In the genomic region with DNA sequence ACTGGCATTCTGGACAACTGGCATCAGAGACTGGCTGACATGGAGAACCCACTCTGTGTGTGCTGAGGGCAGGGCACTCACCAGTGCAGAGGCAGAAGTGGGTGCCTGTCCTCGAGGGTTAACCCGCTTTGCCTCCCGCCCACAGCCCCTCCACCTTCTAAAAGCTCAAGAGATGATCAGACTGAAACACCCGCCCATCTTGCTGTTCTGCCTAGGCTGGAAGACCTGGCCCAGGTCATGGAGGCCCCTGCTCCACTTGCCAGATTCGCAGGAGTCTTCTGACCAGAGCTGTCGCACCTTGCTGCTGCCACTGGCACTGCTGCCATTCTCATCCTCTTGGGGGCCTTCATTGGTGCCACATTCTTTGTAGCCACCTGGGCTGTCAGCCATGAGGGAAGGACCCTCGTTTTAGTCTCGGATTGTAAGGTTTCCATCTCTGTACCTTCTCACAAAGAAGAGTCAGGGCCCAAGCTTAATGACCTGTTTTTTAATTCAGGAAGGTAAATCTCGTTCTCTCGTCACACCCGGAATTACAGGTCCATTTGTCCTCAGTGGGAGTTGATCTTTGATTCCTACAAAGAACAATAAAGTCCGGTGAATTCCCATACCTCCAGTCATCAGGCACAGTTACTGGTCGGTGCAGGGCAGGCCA, we compare ENCODE assay signal across 9 cellular contexts. TPM values are rescaled to one million over a fixed set of nuclear protein-coding genes. Genes with fewer than 3 reads are reported as not detected.
DNase-seq lines count a peak whose midpoint lies in the region; ATAC-seq and TF ChIP-seq lines count a peak whose summit lies in the region.
"Had no signal": no experiment of that assay in that cellular context is flagged by ENCODE, and none has a peak within 500 bp of the region (broad histone marks: within the 10 kb centered on the region; RNA-seq: fewer than 3 reads in every experiment).

No MANE protein-coding gene starts in this region.

- H3K36me3 Mint-ChIP-seq in CD4-positive, CD25-positive, alpha-beta regulatory T cell, result peaks cover 33% of the 10 kb centered on the region

- H3K4me3 Mint-ChIP-seq in CD4-positive, CD25-positive, alpha-beta regulatory T cell, result peak overlapping the region; percentile 86 to 95 (median 89)

- H2AFZ ChIP-seq in KMS-11 (ENCODE audit: low read depth) (no peak overlapping the region), osteoblast (ENCODE audit: low read length) (no peak overlapping the region)

- H3K4me1 ChIP-seq in CD4-positive, CD25-positive, alpha-beta regulatory T cell (ENCODE audit: control insufficient read depth, insufficient read depth, low read length, poor library complexity, severe bottlenecking), result peaks cover 25% of the 10 kb centered on the region
- H3K4me1 ChIP-seq in KMS-11 (ENCODE audit: low read depth, poor library complexity, severe bottlenecking) (peaks cover 35% of the 10 kb centered on the region), colonic mucosa (peaks cover 6% of the 10 kb centered on the region), osteoblast (ENCODE audit: insufficient read depth, low read length) (peaks cover 24% of the 10 kb centered on the region)

- H3K4me1 Mint-ChIP-seq in CD4-positive, CD25-positive, alpha-beta regulatory T cell, result peaks cover 26 to 56% (median 39%) of the 10 kb centered on the region in 4 donors

- peak overlapping the region; percentile 65 for H3K4me2 ChIP-seq in KMS-11
- peak overlapping the region; percentile 88 for H3K4me2 ChIP-seq in osteoblast (ENCODE audit: insufficient read depth, low read length)

- in situ Hi-C loops in G401 (cut with HindIII; ENCODE audit: low sequenced_read_pairs), result no loop called here

- intact Hi-C loops in colonic mucosa (cut with DNase I), result no loop called here

- peak overlapping the region; percentile 94 for H3K27ac ChIP-seq in CD4-positive, CD25-positive, alpha-beta regulatory T cell (ENCODE audit: insufficient read depth, low read length, poor library complexity, severe bottlenecking)
- H3K27ac ChIP-seq in KMS-11 (peak overlapping the region; percentile 84), colonic mucosa (no peak overlapping the region), osteoblast (ENCODE audit: low read depth, low read length) (peak overlapping the region; percentile 89)

- peak overlapping the region; percentile 89 to 97 (median 97) for H3K27ac Mint-ChIP-seq in CD4-positive, CD25-positive, alpha-beta regulatory T cell

- H3K9me3 ChIP-seq in CD4-positive, CD25-positive, alpha-beta regulatory T cell (ENCODE audit: control insufficient read depth in 2 of 2, low read length in 2 of 2), result no peaks in the 10 kb centered on the region
- no peaks in the 10 kb centered on the region for H3K9me3 ChIP-seq in colonic mucosa
- H3K9me3 ChIP-seq in osteoblast (ENCODE audit: low read depth, low read length), result no peaks in the 10 kb centered on the region

- H3K9ac ChIP-seq in KMS-11 (peak overlapping the region; percentile 90; the same call in 1 of the 2 replicates), colonic mucosa (ENCODE audit: low read depth in 2 of 2, low read length in 2 of 2) (peak overlapping the region; percentile 16 to 93)

- H3K79me2 ChIP-seq in KMS-11 (ENCODE audit: insufficient read depth, low read depth), result peaks cover 30% of the 10 kb centered on the region
- H3K79me2 ChIP-seq in osteoblast (ENCODE audit: insufficient read depth, low read length), result peaks cover 28% of the 10 kb centered on the region

- H4K20me1 ChIP-seq in KMS-11 (ENCODE audit: insufficient read depth), result no peaks in the 10 kb centered on the region
- H4K20me1 ChIP-seq in osteoblast (ENCODE audit: insufficient read depth, low read length), result peaks cover 16% of the 10 kb centered on the region

- DNase-seq in CD4-positive, CD25-positive, alpha-beta regulatory T cell, result no peak
- DNase-seq in colonic mucosa (no peak), osteoblast (ENCODE audit: insufficient read length, low spot score, missing footprints) (no peak), G401 (ENCODE audit: low spot score) (no peak), OCI-M1 (lab: John Stamatoyannopoulos, UW) (no peak), putamen (ENCODE audit: low spot score) (no peak)
- DNase-seq in effector CD4-positive, alpha-beta T cell, result no peak
- DNase-seq: NCI-H2029 treated with DMSO at 0.1 percent for 48 hours had no signal

- H3K9me3 Mint-ChIP-seq in CD4-positive, CD25-positive, alpha-beta regulatory T cell, result no peaks in the 10 kb centered on the region

- H3K27me3 Mint-ChIP-seq in CD4-positive, CD25-positive, alpha-beta regulatory T cell, result no peaks in the 10 kb centered on the region

- H3K4me3 ChIP-seq in CD4-positive, CD25-positive, alpha-beta regulatory T cell (ENCODE audit: low read depth, low read length), result peak overlapping the region; percentile 70
- H3K4me3 ChIP-seq in KMS-11 (IDR thresholded peaks at IDR 0.05; ENCODE audit: insufficient read depth, low read depth, low read length), result no peak overlapping the region
- no peak overlapping the region for H3K4me3 ChIP-seq in colonic mucosa
- H3K4me3 ChIP-seq in osteoblast (ENCODE audit: insufficient read depth, low read length), result peak overlapping the region; percentile 90

- H3K27me3 ChIP-seq in CD4-positive, CD25-positive, alpha-beta regulatory T cell (ENCODE audit: control insufficient read depth, insufficient read depth, low read length), result no peaks in the 10 kb centered on the region
- H3K27me3 ChIP-seq in KMS-11 (ENCODE audit: insufficient read depth, low read depth) (no peaks in the 10 kb centered on the region), colonic mucosa (no peaks in the 10 kb centered on the region), osteoblast (ENCODE audit: insufficient read depth, low read length) (no peaks in the 10 kb centered on the region)

- TF ChIP-seq CTCF in KMS-11 (conservative IDR thresholded peaks at IDR 0.05; ENCODE audit: low read depth, low read length) (no peak), colonic mucosa (IDR thresholded peaks at IDR 0.05) (no peak), osteoblast (IDR thresholded peaks at IDR 0.05; ENCODE audit: extremely low read depth, low read depth, low read length) (no peak)

- no peak for ATAC-seq in CD4-positive, CD25-positive, alpha-beta regulatory T cell (ENCODE audit: low read depth in 2 of 2)

- H3K36me3 ChIP-seq in CD4-positive, CD25-positive, alpha-beta regulatory T cell (ENCODE audit: control insufficient read depth, insufficient read depth, low read length), result peaks cover 29% of the 10 kb centered on the region
- peaks cover 7% of the 10 kb centered on the region; the same call in 1 of the 2 replicates for H3K36me3 ChIP-seq in KMS-11 (ENCODE audit: insufficient read depth)
- H3K36me3 ChIP-seq in colonic mucosa, result no peaks in the 10 kb centered on the region
- peaks cover 38% of the 10 kb centered on the region for H3K36me3 ChIP-seq in osteoblast (ENCODE audit: insufficient read depth, low read length)

RNA-seq across cellular contexts. Expression of gene CYREN, which starts 1.9 kb away (rescaled TPM):
- total RNA-seq in CD4-positive, CD25-positive, alpha-beta regulatory T cell, result 20.1 TPM
- polyA plus RNA-seq in CD4-positive, CD25-positive, alpha-beta regulatory T cell, result 10 to 100 TPM; 25.3 to 39.8 (median 33.2) TPM
- total RNA-seq in colonic mucosa (10 to 100 TPM; 34.5 to 37.6 TPM), osteoblast (29.8 and 35.5 TPM in 2 replicates)
- total RNA-seq in G401 (2014; rRNA removed; shearing (Covaris generic)), result 65.5 and 72.8 TPM in 2 replicates

RNA-seq across cellular contexts. Expression of gene TMEM140, which starts 20.7 kb away (rescaled TPM):
- 44.7 TPM for total RNA-seq in CD4-positive, CD25-positive, alpha-beta regulatory T cell
- 10 to 100 TPM; 18.9 to 39.3 (median 30.3) TPM for polyA plus RNA-seq in CD4-positive, CD25-positive, alpha-beta regulatory T cell
- total RNA-seq in colonic mucosa, result 10 to 100 TPM in 1 of 2 donors, 1 to 10 TPM in 1; 3.8 to 11.9 TPM
- total RNA-seq in osteoblast, result 13.8 and 14.1 TPM in 2 replicates
- total RNA-seq in G401 (2014; rRNA removed; shearing (Covaris generic)), result not detected in 2 replicates

RNA-seq across cellular contexts. Expression of gene WDR91, which starts 42.7 kb away (rescaled TPM):
- 34.9 TPM for total RNA-seq in CD4-positive, CD25-positive, alpha-beta regulatory T cell
- 1 to 10 TPM; 3.4 to 4.7 (median 4.2) TPM for polyA plus RNA-seq in CD4-positive, CD25-positive, alpha-beta regulatory T cell
- total RNA-seq in colonic mucosa, result 1 to 10 TPM; 4.8 to 6.5 TPM
- total RNA-seq in osteoblast, result 7.1 and 8.7 TPM in 2 replicates
- 9.9 and 16.9 TPM in 2 replicates for total RNA-seq in G401 (2014; rRNA removed; shearing (Covaris generic))

Comparison
In these comparisons a context has a peak if more than half of its experiments do, and no peak if none do; other contexts are left out.
1. H3K4me3 ChIP-seq: peak in CD4-positive, CD25-positive, alpha-beta regulatory T cell (single experiment) and osteoblast (single experiment); none in KMS-11 (single experiment) and colonic mucosa (single experiment).